Comparison of ENCODE assay signal across 1 cellular context in genomic region chr19:10142701-10143375, GRCh38.
TF ChIP-seq lines count a peak whose summit lies in the region.

No MANE protein-coding gene starts in this region.

TF ChIP-seq in SK-N-SH, 30 proteins besides CTCF, POLR2A, EP300 and RAD21 (continued from another document):
- no peak for TF ChIP-seq NRF1 (IDR thresholded peaks at IDR 0.05; ENCODE audit: low read depth, low read length)
- TF ChIP-seq REST (IDR thresholded peaks at IDR 0.05; ENCODE audit: low read depth, low read length), result no peak
- TF ChIP-seq EZH2phosphoT487 (IDR thresholded peaks at IDR 0.05; ENCODE audit: borderline replicate concordance, low read depth), result no peak
- no peak for TF ChIP-seq MAX (IDR thresholded peaks at IDR 0.05; ENCODE audit: low read depth)
- no peak for TF ChIP-seq USF1 (IDR thresholded peaks at IDR 0.05; ENCODE audit: borderline replicate concordance, low read depth)
- TF ChIP-seq YY1 (IDR thresholded peaks at IDR 0.05; ENCODE audit: low read depth), result no peak
- TF ChIP-seq SMC3 (IDR thresholded peaks at IDR 0.05; ENCODE audit: low read depth, low read length), result no peak
- TF ChIP-seq SIN3A (IDR thresholded peaks at IDR 0.05; ENCODE audit: borderline replicate concordance, low read depth, low read length), result no peak
- TF ChIP-seq POLR2AphosphoS5 (IDR thresholded peaks at IDR 0.05; ENCODE audit: low read depth, low read length), result no peak
- no peak for TF ChIP-seq TAF1 (IDR thresholded peaks at IDR 0.05; ENCODE audit: borderline replicate concordance, low read depth, low read length)
- TF ChIP-seq ELF1 (IDR thresholded peaks at IDR 0.05), result no peak
- TF ChIP-seq JUND (IDR thresholded peaks at IDR 0.05), result no peak
- TF ChIP-seq USF2 (IDR thresholded peaks at IDR 0.05; ENCODE audit: borderline replicate concordance, low read depth, low read length), result no peak
- no peak for TF ChIP-seq CHD2 (IDR thresholded peaks at IDR 0.05; ENCODE audit: low read length, partially characterized antibody)
- TF ChIP-seq RCOR1 (IDR thresholded peaks at IDR 0.05; ENCODE audit: low read length), result no peak
- TF ChIP-seq MXI1 (IDR thresholded peaks at IDR 0.05; ENCODE audit: low read depth, low read length), result no peak
